In the genomic region with DNA sequence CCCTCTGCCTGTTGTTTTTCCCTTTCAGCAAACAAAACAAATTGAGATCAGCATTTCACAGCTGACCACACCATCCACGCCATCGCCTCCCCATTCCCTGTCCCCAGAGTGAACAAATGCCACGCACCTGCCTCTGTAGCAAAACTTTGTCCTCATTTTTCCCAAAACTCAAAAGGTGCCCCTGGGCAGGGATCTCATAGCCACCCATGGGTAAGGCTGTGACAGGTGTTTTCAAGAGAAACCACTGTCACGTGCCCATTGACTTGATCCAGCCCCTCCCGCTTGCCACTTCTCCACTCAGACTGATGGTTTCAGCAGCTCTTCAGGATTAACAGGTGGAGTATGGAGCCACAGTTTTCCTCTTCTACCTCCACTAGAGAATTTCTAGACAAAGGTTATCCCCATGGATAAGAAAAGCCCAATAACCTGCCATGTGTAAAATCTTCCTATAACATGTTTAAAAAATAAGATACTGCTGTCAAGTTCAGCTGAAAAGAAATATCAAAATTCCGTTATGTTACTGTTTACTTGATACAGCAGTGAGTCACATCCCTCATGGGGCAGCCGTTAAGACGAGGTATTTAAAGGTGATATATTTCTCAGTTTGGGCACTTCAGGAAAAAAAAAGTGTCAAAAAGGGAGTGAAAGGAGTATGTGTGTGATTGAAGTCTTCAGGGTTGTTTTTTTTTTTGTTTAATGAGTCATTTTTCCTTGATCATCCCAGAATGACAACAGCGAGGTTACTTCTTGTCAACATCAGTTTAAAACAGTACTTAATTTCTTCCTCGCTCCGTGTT, we compare ENCODE assay signal across 17 cellular contexts.
DNase-seq lines count a peak whose midpoint lies in the region; ATAC-seq and TF ChIP-seq lines count a peak whose summit lies in the region.
"Had no signal": no experiment of that assay in that cellular context is flagged by ENCODE, and none has a peak within 500 bp of the region (broad histone marks: within the 10 kb centered on the region; RNA-seq: fewer than 3 reads in every experiment).

No MANE protein-coding gene starts in this region.

- H3K27ac ChIP-seq in coronary artery, result no peak overlapping the region
- H3K27ac ChIP-seq: parathyroid adenoma had no signal

- peaks cover 7% of the 10 kb centered on the region for H3K27me3 Mint-ChIP-seq in T-helper 1 cell treated with Interleukin-12 subunit alpha and Interleukin-12 subunit beta and Interleukin-4 antibody, amounts not matched to agents 30 μg/mL and 1 μg/mL, for 36 hours (ENCODE audit: low read depth)
- H3K27me3 Mint-ChIP-seq in osteocyte (ENCODE audit: unreplicated experiment), result no peaks in the 10 kb centered on the region

- DNase-seq in T-helper 1 cell, result no peak
- peak; percentile 71 for DNase-seq in NCI-H187 treated with DMSO at 0.1 percent for 48 hours (lab: John Stamatoyannopoulos, UW)
- no peak for DNase-seq in activated naive CD4-positive, alpha-beta T cell treated with anti-CD3 and anti-CD28 coated beads, Interleukin-2, amount 50 U/mL, for 72 hours (ENCODE audit: low spot score in 2 of 2)
- peak; percentile 51 for DNase-seq in osteocyte (ENCODE audit: extremely low spot score, unreplicated experiment)
- no peak for DNase-seq in AG20443 (ENCODE audit: low spot score)
- DNase-seq in coronary artery (ENCODE audit: low spot score), result no peak
- no peak for DNase-seq in COR-L47 (lab: John Stamatoyannopoulos, UW)
- DNase-seq: ACHN; activated effector memory CD4-positive, alpha-beta T cell treated with Interleukin-2 at 50 U/mL for 16 hours; heart right ventricle; MM.1S; NCI-H2029; NK-92 treated with Interleukin-12 subunit alpha and Interleukin-12 subunit beta, amount 100 ng/mL, for 24 hours had no signal

- H3K9me3 Mint-ChIP-seq in T-helper 1 cell treated with Interleukin-12 subunit alpha and Interleukin-12 subunit beta and Interleukin-4 antibody, amounts not matched to agents 30 μg/mL and 1 μg/mL, for 36 hours, result no peaks in the 10 kb centered on the region
- no peaks in the 10 kb centered on the region for H3K9me3 Mint-ChIP-seq in activated naive CD4-positive, alpha-beta T cell treated with anti-CD3 and anti-CD28 coated beads, Interleukin-2, amount 50 U/mL, for 72 hours
- no peaks in the 10 kb centered on the region for H3K9me3 Mint-ChIP-seq in osteocyte (ENCODE audit: unreplicated experiment)

- no peak overlapping the region for H3K4me3 ChIP-seq in coronary artery
- H3K4me3 ChIP-seq: heart right ventricle, smooth muscle cell had no signal

- H3K36me3 Mint-ChIP-seq in T-helper 1 cell treated with Interleukin-12 subunit alpha and Interleukin-12 subunit beta and Interleukin-4 antibody, amounts not matched to agents 30 μg/mL and 1 μg/mL, for 36 hours (ENCODE audit: low read depth), result peaks cover 62% of the 10 kb centered on the region
- H3K36me3 Mint-ChIP-seq in activated naive CD4-positive, alpha-beta T cell treated with anti-CD3 and anti-CD28 coated beads, Interleukin-2, amount 50 U/mL, for 72 hours, result peaks cover 45 to 55% of the 10 kb centered on the region in 2 donors
- H3K36me3 Mint-ChIP-seq in osteocyte (ENCODE audit: unreplicated experiment), result peaks cover 38% of the 10 kb centered on the region

- H3K27ac Mint-ChIP-seq in T-helper 1 cell treated with Interleukin-12 subunit alpha and Interleukin-12 subunit beta and Interleukin-4 antibody, amounts not matched to agents 30 μg/mL and 1 μg/mL, for 36 hours, result peak overlapping the region; percentile 46
- peak overlapping the region; percentile 89 to 98 for H3K27ac Mint-ChIP-seq in activated naive CD4-positive, alpha-beta T cell treated with anti-CD3 and anti-CD28 coated beads, Interleukin-2, amount 50 U/mL, for 72 hours
- no peak overlapping the region for H3K27ac Mint-ChIP-seq in osteocyte (ENCODE audit: unreplicated experiment)

- ATAC-seq in activated naive CD4-positive, alpha-beta T cell treated with anti-CD3 and anti-CD28 coated beads, Interleukin-2, amount 50 U/mL, for 72 hours, result peak; percentile 68 to 89
- ATAC-seq: HCT116, heart right ventricle had no signal

- TF ChIP-seq CTCF in osteocyte (IDR thresholded peaks at IDR 0.05) (no peak), coronary artery (IDR thresholded peaks at IDR 0.05) (no peak)

- H3K4me1 Mint-ChIP-seq in T-helper 1 cell treated with Interleukin-12 subunit alpha and Interleukin-12 subunit beta and Interleukin-4 antibody, amounts not matched to agents 30 μg/mL and 1 μg/mL, for 36 hours (ENCODE audit: low read depth), result peaks cover 64% of the 10 kb centered on the region
- no peaks in the 10 kb centered on the region for H3K4me1 Mint-ChIP-seq in osteocyte (ENCODE audit: unreplicated experiment)

- H3K4me3 Mint-ChIP-seq in T-helper 1 cell treated with Interleukin-12 subunit alpha and Interleukin-12 subunit beta and Interleukin-4 antibody, amounts not matched to agents 30 μg/mL and 1 μg/mL, for 36 hours, result no peak overlapping the region
- no peak overlapping the region for H3K4me3 Mint-ChIP-seq in osteocyte (ENCODE audit: unreplicated experiment)

Comparison
In these comparisons a context has a peak if more than half of its experiments do, and no peak if none do; other contexts are left out.
1. DNase-seq: peak in NCI-H187 treated with DMSO at 0.1 percent for 48 hours (single experiment) and osteocyte (single experiment); none in T-helper 1 cell (0 of 5), activated naive CD4-positive, alpha-beta T cell treated with anti-CD3 and anti-CD28 coated beads, Interleukin-2, amount 50 U/mL, for 72 hours (0 of 2), AG20443 (single experiment), coronary artery (single experiment) and COR-L47 (single experiment).